ENCODE assay signal across 8 cellular contexts in genomic region chr17:33725675-33726271, GRCh38.
DNase-seq lines count a peak whose midpoint lies in the region; ATAC-seq and TF ChIP-seq lines count a peak whose summit lies in the region.

No MANE protein-coding gene starts in this region.

- no peaks in the 10 kb centered on the region for H3K4me1 ChIP-seq in OCI-LY7 (ENCODE audit: insufficient read depth, low read length, poor library complexity, severe bottlenecking)
- no peaks in the 10 kb centered on the region for H3K4me1 ChIP-seq in parathyroid adenoma

- CTCF ChIA-PET in OCI-LY7 (lab: Charles Lee; ENCODE audit: unreplicated experiment): no interaction called here

- H2AFZ ChIP-seq in OCI-LY7 (ENCODE audit: low read length) (no peak overlapping the region), parathyroid adenoma (no peak overlapping the region)

- peak; percentile 84 for TF ChIP-seq CTCF in C4-2B (conservative IDR thresholded peaks at IDR 0.05)
- peak; percentile 84 for TF ChIP-seq CTCF in OCI-LY7 (conservative IDR thresholded peaks at IDR 0.05; ENCODE audit: low read length)
- TF ChIP-seq CTCF in parathyroid adenoma (IDR thresholded peaks at IDR 0.05): peak; percentile 44

- no peaks in the 10 kb centered on the region for H4K20me1 ChIP-seq in OCI-LY7 (ENCODE audit: insufficient read depth, low read length)

- H3K9me2 ChIP-seq in OCI-LY7 (ENCODE audit: insufficient read depth, low read length): no peaks in the 10 kb centered on the region

- ATAC-seq in esophagus mucosa (peak; percentile 58), HG02642 (IDR thresholded peaks at IDR 0.05; ENCODE audit: poor library complexity, unreplicated experiment) (no peak)

- H3K79me2 ChIP-seq in OCI-LY7 (ENCODE audit: insufficient read depth, low read depth, low read length): no peaks in the 10 kb centered on the region
- no peaks in the 10 kb centered on the region for H3K79me2 ChIP-seq in parathyroid adenoma

- no peak overlapping the region for H3K9ac ChIP-seq in parathyroid adenoma

- POLR2A ChIA-PET in OCI-LY7 (lab: Charles Lee): no interaction called here

- H3K27me3 ChIP-seq in parathyroid adenoma (ENCODE audit: control insufficient read depth, insufficient read depth, low read length): no peaks in the 10 kb centered on the region

- H3K4me2 ChIP-seq in OCI-LY7 (ENCODE audit: low read length): no peak overlapping the region
- H3K4me2 ChIP-seq in parathyroid adenoma (ENCODE audit: low read length): no peak overlapping the region

- H3K9me3 ChIP-seq in OCI-LY7 (ENCODE audit: low read length): no peaks in the 10 kb centered on the region
- H3K9me3 ChIP-seq in parathyroid adenoma (ENCODE audit: control insufficient read depth, low read length): no peaks in the 10 kb centered on the region

- intact Hi-C loops in OCI-LY7 (cut with micrococcal nuclease; ENCODE audit: unreplicated experiment): loop anchor here (2.0 kb wide), 1 partner anchor 25 kb away; no protein-coding TSS in a partner anchor

- DNase-seq in GM19238 (ENCODE audit: insufficient read length, low spot score) (peak; percentile 19), OCI-LY7 (ENCODE audit: low spot score) (peak; percentile 29), NCI-H226 (no peak)
- DNase-seq in activated CD4-positive, CD25-positive, alpha-beta regulatory T cell (lab: John Stamatoyannopoulos, UW): no peak

- H3K36me3 ChIP-seq in OCI-LY7 (ENCODE audit: insufficient read depth, low read length) (no peaks in the 10 kb centered on the region), parathyroid adenoma (ENCODE audit: control insufficient read depth, insufficient read depth, low read length) (no peaks in the 10 kb centered on the region)

- H3K4me3 ChIP-seq in OCI-LY7 (ENCODE audit: low read depth, low read length, poor library complexity, severe bottlenecking) (no peak overlapping the region), parathyroid adenoma (ENCODE audit: low read depth, low read length) (no peak overlapping the region)

- H3K27ac ChIP-seq in C4-2B (no peak overlapping the region), OCI-LY7 (ENCODE audit: low read depth, low read length, poor library complexity, severe bottlenecking) (no peak overlapping the region), parathyroid adenoma (no peak overlapping the region)

- no TSS peak for BruUV-seq in OCI-LY7 (replicated peaks; lab: Mats Ljungman, UMichigan)

Comparison
In these comparisons a context has a peak if more than half of its experiments do, and no peak if none do; other contexts are left out.
1. DNase-seq: peak in GM19238 (single experiment) and OCI-LY7 (single experiment); none in activated CD4-positive, CD25-positive, alpha-beta regulatory T cell (0 of 4) and NCI-H226 (single experiment).
2. Peak in every context shown above with its lines, with median percentiles within 50 percentile points of each other: CTCF ChIP-seq.